14 cellular contexts compared by ENCODE assay signal in genomic region chr1:243490748-243491686, GRCh38.
A peak's percentile ranks its signal among the peaks of the same experiment; 100 is the strongest.
DNase-seq lines count a peak whose midpoint lies in the region; ATAC-seq, FAIRE-seq and TF ChIP-seq lines count a peak whose summit lies in the region.
"Had no signal": no experiment of that assay in that cellular context is flagged by ENCODE, and none has a peak within 500 bp of the region (broad histone marks: within the 10 kb centered on the region; RNA-seq: fewer than 3 reads in every experiment).

No MANE protein-coding gene starts in this region.

- peaks cover 3% of the 10 kb centered on the region for H3K36me3 ChIP-seq in fibroblast of lung (ENCODE audit: control insufficient read depth, insufficient read depth, low read length)
- peaks cover 3% of the 10 kb centered on the region for H3K36me3 ChIP-seq in osteoblast (ENCODE audit: insufficient read depth, low read length)

- H4K20me1 ChIP-seq in fibroblast of lung (ENCODE audit: control insufficient read depth, extremely low read depth, insufficient read depth, low read length): no peaks in the 10 kb centered on the region
- no peaks in the 10 kb centered on the region for H4K20me1 ChIP-seq in osteoblast (ENCODE audit: insufficient read depth, low read length)

- H3K4me2 ChIP-seq in fibroblast of lung (ENCODE audit: extremely low read depth, insufficient read depth, low read length) (no peak overlapping the region), osteoblast (ENCODE audit: insufficient read depth, low read length) (peak overlapping the region; percentile 48)
- H3K4me2 ChIP-seq: KMS-11 had no signal

- H3K27ac ChIP-seq in RWPE1 (peak overlapping the region; percentile 15; the same call in 1 of the 2 replicates), fibroblast of lung (ENCODE audit: insufficient read depth, low read length) (no peak overlapping the region), osteoblast (ENCODE audit: low read depth, low read length) (peak overlapping the region; percentile 53)
- H3K27ac ChIP-seq: gastrocnemius medialis, KMS-11, parathyroid adenoma had no signal

- TF ChIP-seq POLR2A in H54 (IDR thresholded peaks at IDR 0.05; ENCODE audit: low read depth, low read length): no peak

- H3K27me3 ChIP-seq in fibroblast of lung (ENCODE audit: control insufficient read depth, insufficient read depth, low read length): no peaks in the 10 kb centered on the region
- H3K27me3 ChIP-seq in osteoblast (ENCODE audit: insufficient read depth, low read length): no peaks in the 10 kb centered on the region
- H3K27me3 ChIP-seq: gastrocnemius medialis had no signal

- no peak for ATAC-seq in GM19395 (IDR thresholded peaks at IDR 0.05; ENCODE audit: unreplicated experiment)
- ATAC-seq: gastrocnemius medialis had no signal

- no peaks in the 10 kb centered on the region for H3K9me3 ChIP-seq in fibroblast of lung (ENCODE audit: control insufficient read depth, insufficient read depth, low read depth, low read length)
- H3K9me3 ChIP-seq in osteoblast (ENCODE audit: low read depth, low read length): no peaks in the 10 kb centered on the region
- H3K9me3 ChIP-seq: gastrocnemius medialis had no signal

- H3K79me2 ChIP-seq in fibroblast of lung (ENCODE audit: control insufficient read depth, insufficient read depth, low read length) (no peaks in the 10 kb centered on the region), osteoblast (ENCODE audit: insufficient read depth, low read length) (no peaks in the 10 kb centered on the region)
- H3K79me2 ChIP-seq: parathyroid adenoma had no signal

- no peak overlapping the region for H3K4me3 ChIP-seq in fibroblast of lung (replicated peaks in 1 of 4; ENCODE audit: control extremely low read depth in 1 of 4, insufficient read depth in 1 of 4, low read depth in 3 of 4, low read length in 4 of 4)
- H3K4me3 ChIP-seq in osteoblast (ENCODE audit: insufficient read depth, low read length): no peak overlapping the region
- H3K4me3 ChIP-seq: gastrocnemius medialis had no signal

- DNase-seq in GM03348 (ENCODE audit: low spot score): peak; percentile 86
- DNase-seq in RWPE1 (ENCODE audit: low spot score): no peak
- DNase-seq in fibroblast of lung (ENCODE audit: low read depth in 2 of 2): peak; percentile 56 to 91
- peak; percentile 94 for DNase-seq in osteoblast (ENCODE audit: insufficient read length, low spot score, missing footprints)
- DNase-seq in stimulated activated naive CD4-positive, alpha-beta T cell treated with Interleukin-2 at 50 U/mL for 16 hours (lab: John Stamatoyannopoulos, UW): no peak
- DNase-seq in H54 (ENCODE audit: insufficient read length, low spot score): no peak
- no peak for DNase-seq in SHP77 (lab: John Stamatoyannopoulos, UW)
- DNase-seq: activated CD4-positive, alpha-beta T cell treated with anti-CD3 and anti-CD28 coated beads, Interleukin-2, amount 10 ng/mL, durations not matched to agents 24 days and 14 days; activated effector memory CD4-positive, alpha-beta T cell treated with Interleukin-2 at 50 U/mL for 16 hours; gastrocnemius medialis; NCI-H2029 treated with DMSO at 0.1 percent for 48 hours had no signal

- no peak overlapping the region for H2AFZ ChIP-seq in fibroblast of lung (ENCODE audit: low read length)
- no peak overlapping the region for H2AFZ ChIP-seq in osteoblast (ENCODE audit: low read length)
- H2AFZ ChIP-seq: parathyroid adenoma had no signal

- H3K4me1 ChIP-seq in fibroblast of lung (ENCODE audit: control insufficient read depth, extremely low read depth, insufficient read depth, low read length): peaks cover 7% of the 10 kb centered on the region
- H3K4me1 ChIP-seq in osteoblast (ENCODE audit: insufficient read depth, low read length): peaks cover 25% of the 10 kb centered on the region
- H3K4me1 ChIP-seq: parathyroid adenoma had no signal

- CTCF ChIA-PET in RWPE1 (lab: Yijun Ruan, JAX): no interaction called here

- FAIRE-seq in H54 (lab: Jason Lieb, UNC): no peak

- H3K9ac ChIP-seq in fibroblast of lung (ENCODE audit: insufficient read depth, low read length): no peak overlapping the region
- H3K9ac ChIP-seq: KMS-11, parathyroid adenoma had no signal

- TF ChIP-seq CTCF in RWPE1 (conservative IDR thresholded peaks at IDR 0.05; ENCODE audit: low read depth) (no peak), fibroblast of lung (conservative IDR thresholded peaks at IDR 0.05 in 1 of 2, IDR thresholded peaks at IDR 0.05 in 1 of 2; ENCODE audit: low read depth in 1 of 2, low read length in 2 of 2) (no peak), osteoblast (IDR thresholded peaks at IDR 0.05; ENCODE audit: extremely low read depth, low read depth, low read length) (no peak)

- POLR2A ChIA-PET in RWPE1 (lab: Yijun Ruan, JAX; ENCODE audit: low non-redundant PET): no interaction called here

Comparison
In these comparisons a context has a peak if more than half of its experiments do, and no peak if none do; other contexts are left out.
1. DNase-seq: peak in GM03348 (single experiment), fibroblast of lung (2 of 2) and osteoblast (single experiment); none in RWPE1 (single experiment), stimulated activated naive CD4-positive, alpha-beta T cell treated with Interleukin-2 at 50 U/mL for 16 hours (single experiment), H54 (single experiment) and SHP77 (0 of 2).